Comparison of ENCODE assay signal across 17 cellular contexts in the genomic region with DNA sequence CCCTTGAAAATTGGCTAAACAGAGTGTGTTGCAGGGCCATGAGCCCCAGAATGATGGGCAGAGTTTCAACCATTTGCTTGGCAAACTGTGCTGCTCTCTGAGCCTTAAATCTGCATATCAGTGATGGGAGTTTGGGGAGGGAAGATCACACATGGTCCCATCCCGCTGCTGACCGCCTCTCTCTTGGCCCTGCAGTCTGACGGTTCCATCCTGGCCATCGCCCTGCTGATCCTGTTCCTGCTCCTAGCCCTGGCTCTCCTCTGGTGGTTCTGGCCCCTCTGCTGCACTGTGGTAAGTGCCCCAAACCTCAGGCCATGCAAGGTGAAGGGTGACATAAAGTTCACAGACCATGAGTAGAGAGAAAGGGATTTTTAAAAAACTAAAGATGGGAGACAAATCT.
"Had no signal": no experiment of that assay in that cellular context is flagged by ENCODE, and none has a peak within 500 bp of the region (broad histone marks: within the 10 kb centered on the region; RNA-seq: fewer than 3 reads in every experiment).

No MANE protein-coding gene starts in this region.

- H3K4me3 ChIP-seq: lung, SJCRH30, skin epidermis had no signal

- DNase-seq: activated B cell treated with CpG ODN at 0.5 μM for 24 hours; activated CD4-positive, alpha-beta T cell treated with anti-CD3 and anti-CD28 coated beads for 48 hours; activated CD8-positive, alpha-beta memory T cell treated with anti-CD3 and anti-CD28 coated beads, Interleukin-2, amount 50 U/mL, for 48 hours; activated naive CD8-positive, alpha-beta T cell treated with anti-CD3 and anti-CD28 coated beads for 36 hours; activated T-cell treated with anti-CD3 and anti-CD28 coated beads, Interleukin-2, amount 50 U/mL, for 72 hours; erythroblast; glutamatergic neuron; immature natural killer cell; naive B cell; posterior cingulate gyrus; retina; SJCRH30; stimulated activated CD4-positive, alpha-beta T cell treated with anti-CD3 and anti-CD28 coated beads, Interleukin-4, amount 100 ng/mL, for 24 hours; stimulated activated naive CD4-positive, alpha-beta T cell; SW 1271 had no signal

- ATAC-seq: activated T-cell treated with anti-CD3 and anti-CD28 coated beads, Interleukin-2, amount 50 U/mL, for 72 hours had no signal

- H3K9me3 ChIP-seq: SJCRH30 had no signal

- H3K27ac ChIP-seq: SJCRH30 had no signal

- H3K27me3 ChIP-seq: SJCRH30 had no signal
